Comparison of ENCODE assay signal across 17 cellular contexts in genomic region chr16:58329147-58329546, GRCh38. TPM values are rescaled to one million over a fixed set of nuclear protein-coding genes. Genes with fewer than 3 reads are reported as not detected.
A peak's percentile ranks its signal among the peaks of the same experiment; 100 is the strongest.
DNase-seq lines count a peak whose midpoint lies in the region; ATAC-seq and TF ChIP-seq lines count a peak whose summit lies in the region.
"Had no signal": no experiment of that assay in that cellular context is flagged by ENCODE, and none has a peak within 500 bp of the region (broad histone marks: within the 10 kb centered on the region; RNA-seq: fewer than 3 reads in every experiment).

No MANE protein-coding gene starts in this region.

- in situ Hi-C loops in brain microvascular endothelial cell (cut with HindIII; ENCODE audit: low pct_ligation_motif_present, low sequenced_read_pairs) = no loop called here

- H2AFZ ChIP-seq in H9 (ENCODE audit: low read length) = no peak overlapping the region

- peak; percentile 21 for DNase-seq in Daoy (ENCODE audit: low read depth)
- DNase-seq in MG63 = peak; percentile 26
- DNase-seq in brain microvascular endothelial cell = peak; percentile 5
- DNase-seq in left lobe of liver (ENCODE audit: low spot score) = no peak
- no peak for DNase-seq in H9
- DNase-seq: activated CD8-positive, alpha-beta T cell treated with anti-CD3 and anti-CD28 coated beads for 36 hours; activated effector memory CD4-positive, alpha-beta T cell treated with anti-CD3 and anti-CD28 coated beads, Interleukin-2, amount 50 U/mL, for 16 hours; C1 segment of cervical spinal cord; caudate nucleus; GF-D8; MM.1S; mucosa of descending colon; T1000 had no signal

- H3K27me3 ChIP-seq in MG63 (peaks cover 13% of the 10 kb centered on the region), brain microvascular endothelial cell (replicated peaks) (no peaks in the 10 kb centered on the region), H9 (ENCODE audit: insufficient read depth, low read length) (no peaks in the 10 kb centered on the region)

- H3K79me2 ChIP-seq in H9 (ENCODE audit: insufficient read depth, low read length) = no peaks in the 10 kb centered on the region

- no peak overlapping the region for H2BK120ac ChIP-seq in H9 (ENCODE audit: low read depth, low read length, poor library complexity, severe bottlenecking)

- H3K27ac Mint-ChIP-seq in H9 = no peak overlapping the region
- H3K27ac Mint-ChIP-seq: activated CD8-positive, alpha-beta T cell treated with anti-CD3 and anti-CD28 coated beads for 36 hours had no signal

- H2BK12ac ChIP-seq in H9 (ENCODE audit: insufficient read length, low read depth, low read length) = no peak overlapping the region

- H4K91ac ChIP-seq in H9 (ENCODE audit: insufficient read length, low read depth, low read length) = no peak overlapping the region

- H3K36me3 ChIP-seq in MG63 = no peaks in the 10 kb centered on the region
- no peaks in the 10 kb centered on the region for H3K36me3 ChIP-seq in brain microvascular endothelial cell (replicated peaks)

- no peak overlapping the region for H3K9ac ChIP-seq in H9 (ENCODE audit: extremely low read depth, insufficient read length, low read length)

- H4K5ac ChIP-seq in H9 (ENCODE audit: insufficient read length, low read depth, low read length) = no peak overlapping the region

- H3K27ac ChIP-seq in brain microvascular endothelial cell = no peak overlapping the region
- no peak overlapping the region for H3K27ac ChIP-seq in H9 (ENCODE audit: insufficient read length, low read depth, low read length)

- no CpG with 5 or more reads among the region's 2 CpGs for WGBS in H9 (ENCODE audit: extremely low coverage, insufficient read length, low lambda C conversion rate)

- H3K79me1 ChIP-seq in H9 (ENCODE audit: insufficient read depth, low read depth, low read length, poor library complexity, severe bottlenecking) = no peaks in the 10 kb centered on the region

- H3K14ac ChIP-seq in H9 (ENCODE audit: insufficient read depth, low read length) = no peak overlapping the region

- no peaks in the 10 kb centered on the region for H3K36me3 Mint-ChIP-seq in H9 (ENCODE audit: insufficient read depth in 1 of 3, low read depth in 3 of 3)

- no peak overlapping the region for H3K56ac ChIP-seq in H9 (ENCODE audit: insufficient read length, low read depth, low read length)

- no peak overlapping the region for H3K4me3 ChIP-seq in MG63
- no peak overlapping the region for H3K4me3 ChIP-seq in brain microvascular endothelial cell (ENCODE audit: low read depth, low read length)
- H3K4me3 ChIP-seq: mucosa of descending colon had no signal

- H2BK20ac ChIP-seq in H9 (ENCODE audit: low read depth, low read length, poor library complexity, severe bottlenecking) = no peak overlapping the region

- no peak overlapping the region for H4K8ac ChIP-seq in H9 (replicated peaks; ENCODE audit: insufficient read length, low read depth, low read length)

- no peaks in the 10 kb centered on the region; the same call in 1 of the 2 replicates for H3K4me1 ChIP-seq in H9 (ENCODE audit: insufficient read depth, low read length)

- no peak overlapping the region for H3K4me3 Mint-ChIP-seq in H9
- H3K4me3 Mint-ChIP-seq: activated CD8-positive, alpha-beta T cell treated with anti-CD3 and anti-CD28 coated beads for 36 hours had no signal

- H3K9me3 Mint-ChIP-seq in H9 = no peaks in the 10 kb centered on the region
- H3K9me3 Mint-ChIP-seq: activated CD8-positive, alpha-beta T cell treated with anti-CD3 and anti-CD28 coated beads for 36 hours had no signal

- no peak overlapping the region for H2AK5ac ChIP-seq in H9 (ENCODE audit: insufficient read length, low read length)

- ATAC-seq in left lobe of liver (peak; percentile 55), HG03432 (IDR thresholded peaks at IDR 0.05; ENCODE audit: unreplicated experiment) (no peak), HG03135 (IDR thresholded peaks at IDR 0.05; ENCODE audit: unreplicated experiment) (no peak), HG03378 (IDR thresholded peaks at IDR 0.05; ENCODE audit: unreplicated experiment) (no peak)
- ATAC-seq: activated CD8-positive, alpha-beta T cell treated with anti-CD3 and anti-CD28 coated beads for 36 hours; mucosa of descending colon had no signal

- H3T11ph ChIP-seq in H9 (ENCODE audit: low read length) = no peak overlapping the region

- H3K23ac ChIP-seq in H9 (ENCODE audit: insufficient read length, low read depth, low read length) = no peak overlapping the region

- no peaks in the 10 kb centered on the region for H4K20me1 ChIP-seq in H9 (ENCODE audit: control insufficient read depth, insufficient read depth, insufficient read length)

- no peak overlapping the region for H2BK15ac ChIP-seq in H9 (ENCODE audit: low read depth, low read length)

- H3K9me3 ChIP-seq in MG63 = no peaks in the 10 kb centered on the region
- no peaks in the 10 kb centered on the region for H3K9me3 ChIP-seq in H9 (ENCODE audit: control insufficient read depth, low read depth, low read length)
- H3K9me3 ChIP-seq: mucosa of descending colon had no signal

- no peak overlapping the region for H2BK5ac ChIP-seq in H9 (ENCODE audit: insufficient read length, low read length)

- no peak overlapping the region for H3K4ac ChIP-seq in H9 (ENCODE audit: low read depth, low read length)

- H3K4me2 ChIP-seq in H9 (ENCODE audit: insufficient read depth, insufficient read length, low read length) = no peak overlapping the region

- TF ChIP-seq CTCF in brain microvascular endothelial cell (IDR thresholded peaks at IDR 0.05; ENCODE audit: low read depth, low read length, missing control alignments) = no peak
- TF ChIP-seq CTCF in H9 (conservative IDR thresholded peaks at IDR 0.05) = no peak

- no peaks in the 10 kb centered on the region for H3K23me2 ChIP-seq in H9 (ENCODE audit: insufficient read length, low read depth, low read length, poor library complexity, severe bottlenecking)

- no peaks in the 10 kb centered on the region for H3K27me3 Mint-ChIP-seq in H9 (ENCODE audit: low read depth)

- no peak overlapping the region for H3K18ac ChIP-seq in H9 (ENCODE audit: insufficient read length, low read depth, low read length)

- peaks cover 13 to 22% of the 10 kb centered on the region in 2 experiments for H3K4me1 Mint-ChIP-seq in H9

RNA-seq across cellular contexts. Expression of gene PRSS54, which starts 34.3 kb away (rescaled TPM):
- total RNA-seq in Daoy (2014; rRNA removed; shearing (Covaris generic)) = not detected in 2 replicates
- not detected in 2 replicates for total RNA-seq in MG63 (2014; rRNA removed; shearing (Covaris generic); ENCODE audit: low replicate concordance)
- total RNA-seq in left lobe of liver (not detected), H9 (2021) (not detected in 2 replicates)
- total RNA-seq: activated CD8-positive, alpha-beta T cell treated with anti-CD3 and anti-CD28 coated beads for 36 hours; endothelial cell of umbilical vein; mucosa of descending colon had no signal

Comparison
In these comparisons a context has a peak if more than half of its experiments do, and no peak if none do; other contexts are left out.
1. DNase-seq: peak in Daoy (single experiment), MG63 (single experiment) and brain microvascular endothelial cell (single experiment); none in left lobe of liver (single experiment) and H9 (single experiment).